Comparison of ENCODE assay signal across 8 cellular contexts in the genomic region with DNA sequence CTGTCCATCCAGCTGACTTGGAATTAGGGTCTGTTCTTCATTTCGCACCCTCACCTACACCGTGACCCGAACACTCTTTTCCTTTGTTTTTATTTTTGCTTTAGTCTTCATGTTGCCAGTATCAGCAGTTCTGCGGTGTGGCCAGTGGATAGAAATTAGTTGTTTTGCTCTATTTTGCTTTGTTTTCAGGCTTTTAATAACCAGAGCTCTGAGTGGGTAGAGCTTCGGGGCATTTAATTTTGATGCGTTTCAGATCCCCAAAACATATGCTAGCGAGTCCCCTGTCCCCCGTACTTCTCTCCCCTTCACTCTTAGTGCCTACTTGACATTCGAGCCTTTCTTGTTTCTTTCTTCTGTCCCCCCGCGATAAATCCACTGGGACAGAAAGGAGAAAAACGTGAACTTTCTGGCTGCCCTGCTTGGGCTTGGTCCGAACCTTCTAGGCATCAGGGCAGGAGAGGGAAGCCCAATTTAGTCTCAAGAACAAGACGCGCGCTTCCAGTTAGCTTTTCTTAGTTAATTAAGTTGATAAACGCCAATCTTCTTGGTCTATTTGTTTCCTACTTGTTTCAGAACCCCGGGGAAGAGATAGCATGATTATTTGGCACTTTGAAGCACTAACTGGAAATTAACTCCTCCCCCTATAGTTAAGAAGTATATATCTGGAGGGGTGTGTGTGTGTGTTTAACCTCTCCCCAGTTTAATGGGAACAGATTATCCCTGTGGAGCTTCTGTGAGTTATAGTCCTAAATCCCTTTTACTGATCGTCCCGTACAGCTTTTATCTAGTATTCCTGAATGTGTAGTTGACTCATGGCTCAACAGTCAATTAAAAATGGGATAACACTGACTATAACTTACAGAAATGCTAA. TPM values are rescaled to one million over a fixed set of nuclear protein-coding genes. Genes with fewer than 3 reads are reported as not detected.
DNase-seq lines count a peak whose midpoint lies in the region; ATAC-seq, FAIRE-seq and TF ChIP-seq lines count a peak whose summit lies in the region.

No MANE protein-coding gene starts in this region.

- H2AFZ ChIP-seq in H1 (ENCODE audit: low read length), result peak overlapping the region; percentile 96

- H3K27ac ChIP-seq in RWPE1, result peak overlapping the region; percentile 91
- H3K27ac ChIP-seq in H1 (ENCODE audit: low read depth, low read length), result no peak overlapping the region

- no peaks in the 10 kb centered on the region for H3K27me3 Mint-ChIP-seq in activated naive CD4-positive, alpha-beta T cell treated with anti-CD3 and anti-CD28 coated beads, Interleukin-2, amount 50 U/mL, for 24 hours
- H3K27me3 Mint-ChIP-seq in natural killer cell (ENCODE audit: low read depth in 2 of 2), result no peaks in the 10 kb centered on the region

- H2BK120ac ChIP-seq in H1 (replicated peaks; ENCODE audit: low read depth, low read length), result no peak overlapping the region

- H3K18ac ChIP-seq in H1 (ENCODE audit: extremely low read depth, low read length), result peak overlapping the region; percentile 35; the same call in 1 of the 2 replicates

- no peak for TF ChIP-seq POLR2A in H1 (IDR thresholded peaks at IDR 0.05; ENCODE audit: control extremely low read depth in 1 of 2, low read depth in 2 of 2, low read length in 2 of 2)

- peaks cover 49% of the 10 kb centered on the region for H3K4me1 Mint-ChIP-seq in activated naive CD4-positive, alpha-beta T cell treated with anti-CD3 and anti-CD28 coated beads, Interleukin-2, amount 50 U/mL, for 24 hours
- peaks cover 27 to 32% of the 10 kb centered on the region in 2 donors for H3K4me1 Mint-ChIP-seq in natural killer cell

- H3K56ac ChIP-seq in H1 (replicated peaks; ENCODE audit: insufficient read length, low read depth, low read length), result peak overlapping the region; percentile 65

- H2BK15ac ChIP-seq in H1 (ENCODE audit: low read length), result no peak overlapping the region

- WGBS in H1 (ENCODE audit: extremely low coverage in 1 of 2, insufficient coverage in 1 of 2, insufficient read length in 1 of 2, insufficient replicate concordance in 2 of 2, low coverage in 1 of 2, low lambda C conversion rate in 2 of 2, missing lambda C conversion rate in 1 of 2), 2 experiments, result 16% methylated on average over 20 of the region's 20 CpGs; no CpG with 5 or more reads in 1 of the 2 experiments

- no peak overlapping the region for H2BK20ac ChIP-seq in H1 (ENCODE audit: low read length)

- no peak for TF ChIP-seq RAD21 in H1 (IDR thresholded peaks at IDR 0.05 in 1 of 2, conservative IDR thresholded peaks at IDR 0.05 in 1 of 2; ENCODE audit: low read depth in 2 of 2, low read length in 2 of 2)

- H3K4me1 ChIP-seq in H1 (replicated peaks in 1 of 4; ENCODE audit: control insufficient read depth in 3 of 4, insufficient read depth in 4 of 4, low read length in 3 of 4), result no peaks in the 10 kb centered on the region; a peak in 3 of 7 replicates

- H3K23ac ChIP-seq in H1 (ENCODE audit: insufficient read length), result no peak overlapping the region

- H3K9me3 ChIP-seq in H1 (ENCODE audit: insufficient read depth in 2 of 2, low read depth in 1 of 2, low read length in 1 of 2), result no peaks in the 10 kb centered on the region

- peak overlapping the region; percentile 91 for H3K27ac Mint-ChIP-seq in activated naive CD4-positive, alpha-beta T cell treated with anti-CD3 and anti-CD28 coated beads, Interleukin-2, amount 50 U/mL, for 24 hours
- H3K27ac Mint-ChIP-seq in natural killer cell, result peak overlapping the region; percentile 95 to 99

- H2BK5ac ChIP-seq in H1 (ENCODE audit: low read depth, low read length), result no peak overlapping the region

- no peak for DNase-seq in activated naive CD4-positive, alpha-beta T cell (lab: John Stamatoyannopoulos, UW)
- no peak for DNase-seq in RWPE1 (ENCODE audit: low spot score)
- DNase-seq in H1 (ENCODE audit: low read depth in 1 of 2, low spot score in 2 of 2), result no peak
- DNase-seq in natural killer cell, result no peak

- peak overlapping the region; percentile 75 to 88 for H3K4me2 ChIP-seq in H1 (ENCODE audit: insufficient read depth in 1 of 2, low read depth in 2 of 2, low read length in 2 of 2)

- peak overlapping the region; percentile 40 for H4K5ac ChIP-seq in H1 (ENCODE audit: insufficient read length, low read depth, low read length)

- no peaks in the 10 kb centered on the region for H3K36me3 ChIP-seq in H1 (ENCODE audit: control insufficient read depth in 2 of 4, insufficient read depth in 4 of 4, low read length in 3 of 4)

- H2AK5ac ChIP-seq in H1 (ENCODE audit: low read depth, low read length), result no peak overlapping the region

- peaks cover 0 to 13% of the 10 kb centered on the region in 2 experiments; a peak in 2 of 4 replicates for H3K79me2 ChIP-seq in H1 (ENCODE audit: control insufficient read depth in 1 of 2, insufficient read depth in 2 of 2, low read length in 2 of 2)

- H4K20me1 ChIP-seq in H1 (replicated peaks in 1 of 2; ENCODE audit: control insufficient read depth in 1 of 2, insufficient read depth in 2 of 2, low read length in 2 of 2), result no peaks in the 10 kb centered on the region

- H3K4ac ChIP-seq in H1 (replicated peaks; ENCODE audit: insufficient read length, low read depth, low read length), result no peak overlapping the region

- H3K4me3 Mint-ChIP-seq in activated naive CD4-positive, alpha-beta T cell treated with anti-CD3 and anti-CD28 coated beads, Interleukin-2, amount 50 U/mL, for 24 hours, result peak overlapping the region; percentile 98
- peak overlapping the region; percentile 100 for H3K4me3 Mint-ChIP-seq in natural killer cell

- H3K4me3 ChIP-seq in H1 (ENCODE audit: extremely low read depth in 1 of 4, insufficient read depth in 2 of 4, low read depth in 3 of 4, low read length in 4 of 4), result peak overlapping the region; percentile 82 to 97 (median 86)

- ATAC-seq in natural killer cell (no peak), GM19035 (IDR thresholded peaks at IDR 0.05; ENCODE audit: unreplicated experiment) (no peak), GM19395 (IDR thresholded peaks at IDR 0.05; ENCODE audit: unreplicated experiment) (no peak), GM18909 (IDR thresholded peaks at IDR 0.05; ENCODE audit: poor library complexity, unreplicated experiment) (no peak)

- no peak for TF ChIP-seq CTCF in RWPE1 (conservative IDR thresholded peaks at IDR 0.05; ENCODE audit: low read depth)
- TF ChIP-seq CTCF in H1 (IDR thresholded peaks at IDR 0.05; ENCODE audit: control extremely low read depth in 1 of 3, insufficient read depth in 1 of 3, low read depth in 1 of 3, low read length in 3 of 3), result no peak
- no peak for TF ChIP-seq CTCF in natural killer cell (IDR thresholded peaks at IDR 0.05)

- H3K79me1 ChIP-seq in H1 (ENCODE audit: low read depth, low read length), result no peaks in the 10 kb centered on the region

- H3K9ac ChIP-seq in H1 (replicated peaks in 1 of 4; ENCODE audit: extremely low read depth in 1 of 4, low read depth in 3 of 4, low read length in 3 of 4), result peak overlapping the region in 3 of 4 experiments; percentile 20 to 73 (median 36); a peak in 4 of 7 replicates

- POLR2A ChIA-PET in RWPE1 (lab: Yijun Ruan, JAX; ENCODE audit: low non-redundant PET), result no interaction called here
- POLR2A ChIA-PET in H1 (lab: Charles Lee; ENCODE audit: partially characterized antibody), result interaction anchor here (0.6 to 2.0 kb wide), 3 partner anchors 78 to 112 kb away, joined by 3 to 16 read pairs (median 4); a partner anchor contains a TSS

- H3K36me3 Mint-ChIP-seq in activated naive CD4-positive, alpha-beta T cell treated with anti-CD3 and anti-CD28 coated beads, Interleukin-2, amount 50 U/mL, for 24 hours, result no peaks in the 10 kb centered on the region
- H3K36me3 Mint-ChIP-seq in natural killer cell, result no peaks in the 10 kb centered on the region

- no peak overlapping the region for H2BK12ac ChIP-seq in H1 (ENCODE audit: low read depth, low read length)

- no peaks in the 10 kb centered on the region for H3K27me3 ChIP-seq in H1 (replicated peaks in 1 of 4; ENCODE audit: control insufficient read depth in 3 of 4, extremely low read depth in 1 of 4, insufficient read depth in 3 of 4, low read length in 3 of 4)

- no peak overlapping the region for H3K14ac ChIP-seq in H1 (ENCODE audit: insufficient read length)

- H3K23me2 ChIP-seq in H1 (ENCODE audit: low read depth, low read length), result peaks cover 13% of the 10 kb centered on the region

- H4K91ac ChIP-seq in H1 (replicated peaks; ENCODE audit: insufficient read length, low read length), result peak overlapping the region; percentile 77

- no peak for TF ChIP-seq EP300 in H1 (IDR thresholded peaks at IDR 0.05; ENCODE audit: borderline replicate concordance in 1 of 2, low read depth in 2 of 2, low read length in 2 of 2)

- intact Hi-C loops in natural killer cell (cut with micrococcal nuclease), result loop anchor here (1.0 to 10.0 kb wide), 6 partner anchors 113 to 537 kb away; a partner anchor contains a TSS

- FAIRE-seq in H1 (lab: Jason Lieb, UNC), result no peak

- H3K9me3 Mint-ChIP-seq in activated naive CD4-positive, alpha-beta T cell treated with anti-CD3 and anti-CD28 coated beads, Interleukin-2, amount 50 U/mL, for 24 hours, result no peaks in the 10 kb centered on the region
- H3K9me3 Mint-ChIP-seq in natural killer cell, result no peaks in the 10 kb centered on the region

- no peak overlapping the region for H4K8ac ChIP-seq in H1 (ENCODE audit: extremely low read depth, insufficient read depth, low read length)

- CTCF ChIA-PET in RWPE1 (lab: Yijun Ruan, JAX) (interaction anchor here (0.6 to 1.7 kb wide), 4 partner anchors 12 to 997 kb away, joined by 3 to 5 read pairs (median 4); no protein-coding TSS in a partner anchor), H1 (lab: Charles Lee; ENCODE audit: partially characterized antibody) (interaction anchor here (0.7 to 8.0 kb wide), 4 partner anchors 12 to 165 kb away, joined by 3 to 60 read pairs (median 5); no protein-coding TSS in a partner anchor)

RNA-seq across cellular contexts. Expression of a gene that starts 0.9 kb away (rescaled TPM):
- 6.2 and 8.1 TPM in 2 replicates for total RNA-seq in H1 (2021; fragmentation: NEBNext Ultra II Directional; extraction: Animal tissue kit (Norgen Biotek cat#: 25700))
- 0.74 and 1.4 TPM in 2 replicates for polyA plus RNA-seq in H1 (2011; rRNA removed)
- polyA plus RNA-seq in H1 (2011; cell fraction: cytosol; rRNA removed), result 1.8 TPM
- 0.64 TPM for polyA plus RNA-seq in H1 (2011; cell fraction: nucleus; rRNA removed)
- 1.6 to 4.1 TPM (median 2.2 TPM) in 4 replicates for polyA plus RNA-seq in H1 (2012, experiment 1 of 2)
- 0.39 TPM for polyA plus RNA-seq in H1 (2012, experiment 2 of 2)
- 3.3 TPM for polyA plus RNA-seq in H1 (2013, experiment 1 of 2)
- 3.4 TPM for polyA plus RNA-seq in H1 (2013, experiment 2 of 2)
- polyA minus RNA-seq in H1 (2011; rRNA and poly(A)+ RNA removed), result 2.1 and 3.6 TPM in 2 replicates
- 2.0 TPM for polyA minus RNA-seq in H1 (2011; cell fraction: cytosol; rRNA and poly(A)+ RNA removed)
- 5.2 TPM for polyA minus RNA-seq in H1 (2011; cell fraction: nucleus; rRNA and poly(A)+ RNA removed)
- total RNA-seq in natural killer cell, result 1 to 10 TPM; 4.0 to 5.3 (median 5.1) TPM

RNA-seq across cellular contexts. Expression of a gene that starts 1.1 kb away (rescaled TPM):
- 22.3 and 22.5 TPM in 2 replicates for total RNA-seq in H1 (2021; fragmentation: NEBNext Ultra II Directional; extraction: Animal tissue kit (Norgen Biotek cat#: 25700))
- 8.2 and 13.8 TPM in 2 replicates for polyA plus RNA-seq in H1 (2011; rRNA removed)
- 18.0 TPM for polyA plus RNA-seq in H1 (2011; cell fraction: cytosol; rRNA removed)
- polyA plus RNA-seq in H1 (2011; cell fraction: nucleus; rRNA removed), result 6.7 TPM
- polyA plus RNA-seq in H1 (2012, experiment 1 of 2), result 15.5 to 23.7 TPM (median 16.9 TPM) in 4 replicates
- 1.4 TPM for polyA plus RNA-seq in H1 (2012, experiment 2 of 2)
- 11.4 TPM for polyA plus RNA-seq in H1 (2013, experiment 1 of 2)
- 9.8 TPM for polyA plus RNA-seq in H1 (2013, experiment 2 of 2)
- 45.7 and 72.4 TPM in 2 replicates for polyA minus RNA-seq in H1 (2011; rRNA and poly(A)+ RNA removed)
- 20.7 TPM for polyA minus RNA-seq in H1 (2011; cell fraction: cytosol; rRNA and poly(A)+ RNA removed)
- polyA minus RNA-seq in H1 (2011; cell fraction: nucleus; rRNA and poly(A)+ RNA removed), result 17.5 TPM
- total RNA-seq in natural killer cell, result 1 to 10 TPM; 4.4 to 8.2 (median 4.9) TPM
